Comparison of ENCODE assay signal across 1 cellular context in the genomic region with DNA sequence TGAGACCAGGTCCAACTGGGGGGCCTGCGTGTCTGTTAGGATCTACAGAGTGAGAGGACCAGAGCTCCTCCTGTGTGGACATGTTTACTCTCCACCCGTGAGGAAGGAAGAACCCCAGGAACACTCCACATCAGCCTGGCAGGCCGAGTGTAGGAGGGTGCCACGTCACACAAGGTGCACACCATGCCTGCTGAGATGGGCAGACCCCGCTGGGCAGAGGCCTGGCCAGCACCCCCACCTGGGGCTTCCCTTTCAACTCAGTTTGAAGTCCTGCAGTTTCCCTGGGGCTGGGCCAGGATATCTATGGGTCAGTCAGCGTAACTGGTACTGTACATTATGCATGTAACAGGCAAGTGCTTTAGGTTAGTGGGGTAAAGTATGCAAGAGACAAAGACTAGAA.
TF ChIP-seq lines count a peak whose summit lies in the region.

No MANE protein-coding gene starts in this region.

TF ChIP-seq in WTC11, 78 proteins besides CTCF, POLR2A, EP300 and RAD21 (continued from another document):
- TF ChIP-seq, protein P1, sequence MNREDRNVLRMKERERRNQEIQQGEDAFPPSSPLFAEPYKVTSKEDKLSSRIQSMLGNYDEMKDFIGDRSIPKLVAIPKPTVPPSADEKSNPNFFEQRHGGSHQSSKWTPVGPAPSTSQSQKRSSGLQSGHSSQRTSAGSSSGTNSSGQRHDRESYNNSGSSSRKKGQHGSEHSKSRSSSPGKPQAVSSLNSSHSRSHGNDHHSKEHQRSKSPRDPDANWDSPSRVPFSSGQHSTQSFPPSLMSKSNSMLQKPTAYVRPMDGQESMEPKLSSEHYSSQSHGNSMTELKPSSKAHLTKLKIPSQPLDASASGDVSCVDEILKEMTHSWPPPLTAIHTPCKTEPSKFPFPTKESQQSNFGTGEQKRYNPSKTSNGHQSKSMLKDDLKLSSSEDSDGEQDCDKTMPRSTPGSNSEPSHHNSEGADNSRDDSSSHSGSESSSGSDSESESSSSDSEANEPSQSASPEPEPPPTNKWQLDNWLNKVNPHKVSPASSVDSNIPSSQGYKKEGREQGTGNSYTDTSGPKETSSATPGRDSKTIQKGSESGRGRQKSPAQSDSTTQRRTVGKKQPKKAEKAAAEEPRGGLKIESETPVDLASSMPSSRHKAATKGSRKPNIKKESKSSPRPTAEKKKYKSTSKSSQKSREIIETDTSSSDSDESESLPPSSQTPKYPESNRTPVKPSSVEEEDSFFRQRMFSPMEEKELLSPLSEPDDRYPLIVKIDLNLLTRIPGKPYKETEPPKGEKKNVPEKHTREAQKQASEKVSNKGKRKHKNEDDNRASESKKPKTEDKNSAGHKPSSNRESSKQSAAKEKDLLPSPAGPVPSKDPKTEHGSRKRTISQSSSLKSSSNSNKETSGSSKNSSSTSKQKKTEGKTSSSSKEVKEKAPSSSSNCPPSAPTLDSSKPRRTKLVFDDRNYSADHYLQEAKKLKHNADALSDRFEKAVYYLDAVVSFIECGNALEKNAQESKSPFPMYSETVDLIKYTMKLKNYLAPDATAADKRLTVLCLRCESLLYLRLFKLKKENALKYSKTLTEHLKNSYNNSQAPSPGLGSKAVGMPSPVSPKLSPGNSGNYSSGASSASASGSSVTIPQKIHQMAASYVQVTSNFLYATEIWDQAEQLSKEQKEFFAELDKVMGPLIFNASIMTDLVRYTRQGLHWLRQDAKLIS (CRISPR knock-in tag; IDR thresholded peaks at IDR 0.05; ENCODE audit: borderline replicate concordance), result no peak
- TF ChIP-seq, protein P2, sequence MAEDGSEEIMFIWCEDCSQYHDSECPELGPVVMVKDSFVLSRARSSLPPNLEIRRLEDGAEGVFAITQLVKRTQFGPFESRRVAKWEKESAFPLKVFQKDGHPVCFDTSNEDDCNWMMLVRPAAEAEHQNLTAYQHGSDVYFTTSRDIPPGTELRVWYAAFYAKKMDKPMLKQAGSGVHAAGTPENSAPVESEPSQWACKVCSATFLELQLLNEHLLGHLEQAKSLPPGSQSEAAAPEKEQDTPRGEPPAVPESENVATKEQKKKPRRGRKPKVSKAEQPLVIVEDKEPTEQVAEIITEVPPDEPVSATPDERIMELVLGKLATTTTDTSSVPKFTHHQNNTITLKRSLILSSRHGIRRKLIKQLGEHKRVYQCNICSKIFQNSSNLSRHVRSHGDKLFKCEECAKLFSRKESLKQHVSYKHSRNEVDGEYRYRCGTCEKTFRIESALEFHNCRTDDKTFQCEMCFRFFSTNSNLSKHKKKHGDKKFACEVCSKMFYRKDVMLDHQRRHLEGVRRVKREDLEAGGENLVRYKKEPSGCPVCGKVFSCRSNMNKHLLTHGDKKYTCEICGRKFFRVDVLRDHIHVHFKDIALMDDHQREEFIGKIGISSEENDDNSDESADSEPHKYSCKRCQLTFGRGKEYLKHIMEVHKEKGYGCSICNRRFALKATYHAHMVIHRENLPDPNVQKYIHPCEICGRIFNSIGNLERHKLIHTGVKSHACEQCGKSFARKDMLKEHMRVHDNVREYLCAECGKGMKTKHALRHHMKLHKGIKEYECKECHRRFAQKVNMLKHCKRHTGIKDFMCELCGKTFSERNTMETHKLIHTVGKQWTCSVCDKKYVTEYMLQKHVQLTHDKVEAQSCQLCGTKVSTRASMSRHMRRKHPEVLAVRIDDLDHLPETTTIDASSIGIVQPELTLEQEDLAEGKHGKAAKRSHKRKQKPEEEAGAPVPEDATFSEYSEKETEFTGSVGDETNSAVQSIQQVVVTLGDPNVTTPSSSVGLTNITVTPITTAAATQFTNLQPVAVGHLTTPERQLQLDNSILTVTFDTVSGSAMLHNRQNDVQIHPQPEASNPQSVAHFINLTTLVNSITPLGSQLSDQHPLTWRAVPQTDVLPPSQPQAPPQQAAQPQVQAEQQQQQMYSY (CRISPR knock-in tag; IDR thresholded peaks at IDR 0.05), result no peak
- TF ChIP-seq, protein P3, sequence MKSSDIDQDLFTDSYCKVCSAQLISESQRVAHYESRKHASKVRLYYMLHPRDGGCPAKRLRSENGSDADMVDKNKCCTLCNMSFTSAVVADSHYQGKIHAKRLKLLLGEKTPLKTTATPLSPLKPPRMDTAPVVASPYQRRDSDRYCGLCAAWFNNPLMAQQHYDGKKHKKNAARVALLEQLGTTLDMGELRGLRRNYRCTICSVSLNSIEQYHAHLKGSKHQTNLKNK (CRISPR knock-in tag; IDR thresholded peaks at IDR 0.05), result no peak
- TF ChIP-seq ZBTB21 (CRISPR knock-in tag; IDR thresholded peaks at IDR 0.05; ENCODE audit: borderline replicate concordance), result no peak
- no peak for TF ChIP-seq ZNF219 (CRISPR knock-in tag; IDR thresholded peaks at IDR 0.05; ENCODE audit: borderline replicate concordance)
- TF ChIP-seq, protein P4, sequence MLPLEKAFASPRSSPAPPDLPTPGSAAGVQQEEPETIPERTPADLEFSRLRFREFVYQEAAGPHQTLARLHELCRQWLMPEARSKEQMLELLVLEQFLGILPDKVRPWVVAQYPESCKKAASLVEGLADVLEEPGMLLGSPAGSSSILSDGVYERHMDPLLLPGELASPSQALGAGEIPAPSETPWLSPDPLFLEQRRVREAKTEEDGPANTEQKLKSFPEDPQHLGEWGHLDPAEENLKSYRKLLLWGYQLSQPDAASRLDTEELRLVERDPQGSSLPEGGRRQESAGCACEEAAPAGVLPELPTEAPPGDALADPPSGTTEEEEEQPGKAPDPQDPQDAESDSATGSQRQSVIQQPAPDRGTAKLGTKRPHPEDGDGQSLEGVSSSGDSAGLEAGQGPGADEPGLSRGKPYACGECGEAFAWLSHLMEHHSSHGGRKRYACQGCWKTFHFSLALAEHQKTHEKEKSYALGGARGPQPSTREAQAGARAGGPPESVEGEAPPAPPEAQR (CRISPR knock-in tag; IDR thresholded peaks at IDR 0.05), result no peak
